1 cellular context compared by ENCODE assay signal in genomic region chr5:132410451-132411381, GRCh38.
TF ChIP-seq lines count a peak whose summit lies in the region.

No MANE protein-coding gene starts in this region.

TF ChIP-seq in HepG2, 621 proteins besides CTCF, POLR2A, EP300 and RAD21 (continued from another document and continues in another):
- TF ChIP-seq SNAPC4 (CRISPR knock-in tag; IDR thresholded peaks at IDR 0.05) (no peak), ZNF513 (CRISPR knock-in tag; conservative IDR thresholded peaks at IDR 0.05) (no peak), NFRKB (IDR thresholded peaks at IDR 0.05) (no peak), ESRRA (CRISPR knock-in tag; IDR thresholded peaks at IDR 0.05; ENCODE audit: low read depth) (0 out of 2 replicates have a peak, but pooled peaks have one; percentile 38), ZNF44 (CRISPR knock-in tag; IDR thresholded peaks at IDR 0.05) (no peak), GTF2F1 (IDR thresholded peaks at IDR 0.05; ENCODE audit: low read length) (no peak), ZNF530 (CRISPR knock-in tag; IDR thresholded peaks at IDR 0.05; ENCODE audit: low read depth) (no peak), SETDB1 (CRISPR knock-in tag; IDR thresholded peaks at IDR 0.05; ENCODE audit: borderline replicate concordance) (no peak), PPARG (CRISPR knock-in tag; conservative IDR thresholded peaks at IDR 0.05) (0 out of 2 replicates have a peak, but pooled peaks have one; percentile 39), ZNF10 (CRISPR knock-in tag; IDR thresholded peaks at IDR 0.05; ENCODE audit: borderline replicate concordance, low read depth) (no peak), ZNF567 (CRISPR knock-in tag; IDR thresholded peaks at IDR 0.05; ENCODE audit: borderline replicate concordance) (no peak), RNF2 (conservative IDR thresholded peaks at IDR 0.05; ENCODE audit: low read depth) (peak; percentile 69; the same call in 1 of the 2 replicates), THAP11 (CRISPR knock-in tag; IDR thresholded peaks at IDR 0.05) (peak; percentile 59; the same call in 1 of the 2 replicates), ZNF580 (CRISPR knock-in tag; IDR thresholded peaks at IDR 0.05; ENCODE audit: borderline replicate concordance, low read depth) (peak; percentile 43; the same call in 1 of the 2 replicates), EZH2 (conservative IDR thresholded peaks at IDR 0.05; ENCODE audit: low read depth, low read length) (no peak), IKZF1 (IDR thresholded peaks at IDR 0.05) (no peak), SMC3 (IDR thresholded peaks at IDR 0.05; ENCODE audit: low read length) (peak; percentile 29; the same call in 1 of the 2 replicates), ZNF383 (CRISPR knock-in tag; IDR thresholded peaks at IDR 0.05; ENCODE audit: borderline replicate concordance) (no peak), MBD4 (IDR thresholded peaks at IDR 0.05; ENCODE audit: borderline replicate concordance, low read length) (no peak), ZNF614 (CRISPR knock-in tag; IDR thresholded peaks at IDR 0.05; ENCODE audit: borderline replicate concordance) (no peak), TSC22D2 (CRISPR knock-in tag; IDR thresholded peaks at IDR 0.05; ENCODE audit: borderline replicate concordance) (no peak), ZZZ3 (CRISPR knock-in tag; IDR thresholded peaks at IDR 0.05; ENCODE audit: borderline replicate concordance) (no peak), U2AF2 (IDR thresholded peaks at IDR 0.05; ENCODE audit: low read depth, low read length) (no peak), RBAK (CRISPR knock-in tag; IDR thresholded peaks at IDR 0.05) (no peak), RFXANK (CRISPR knock-in tag; IDR thresholded peaks at IDR 0.05) (no peak), ZNF547 (CRISPR knock-in tag; IDR thresholded peaks at IDR 0.05) (0 out of 2 replicates have a peak, but pooled peaks have one; percentile 53), NAIF1 (CRISPR knock-in tag; IDR thresholded peaks at IDR 0.05; ENCODE audit: borderline replicate concordance) (no peak), ZNF142 (CRISPR knock-in tag; IDR thresholded peaks at IDR 0.05) (peak; percentile 86; the same call in 1 of the 2 replicates), ZNF83 (CRISPR knock-in tag; IDR thresholded peaks at IDR 0.05; ENCODE audit: borderline replicate concordance) (0 out of 2 replicates have a peak, but pooled peaks have one; percentile 58), ZNF790 (CRISPR knock-in tag; IDR thresholded peaks at IDR 0.05; ENCODE audit: borderline replicate concordance) (no peak), STAG1 (CRISPR knock-in tag; IDR thresholded peaks at IDR 0.05) (peak; percentile 51), ZNF777 (CRISPR knock-in tag; IDR thresholded peaks at IDR 0.05) (peak; percentile 61; the same call in 1 of the 2 replicates), ZNF180 (CRISPR knock-in tag; IDR thresholded peaks at IDR 0.05; ENCODE audit: borderline replicate concordance, low read depth) (no peak), TCF7L2 (IDR thresholded peaks at IDR 0.05; ENCODE audit: low read depth, low read length) (no peak), EHMT2 (IDR thresholded peaks at IDR 0.05; ENCODE audit: borderline replicate concordance, low read depth, low read length) (no peak), SNRNP70 (IDR thresholded peaks at IDR 0.05; ENCODE audit: low read depth, low read length) (no peak), DNMT3B (CRISPR knock-in tag; conservative IDR thresholded peaks at IDR 0.05) (no peak), ZNF781 (CRISPR knock-in tag; IDR thresholded peaks at IDR 0.05; ENCODE audit: borderline replicate concordance, not compliant biosample characterization) (no peak), HOXA3 (CRISPR knock-in tag; IDR thresholded peaks at IDR 0.05) (peak; percentile 32; the same call in 1 of the 2 replicates), DPF2 (CRISPR knock-in tag; IDR thresholded peaks at IDR 0.05; ENCODE audit: borderline replicate concordance, low read depth) (no peak), FIP1L1 (IDR thresholded peaks at IDR 0.05; ENCODE audit: borderline replicate concordance, insufficient read depth, low read depth, low read length) (no peak), ARID2 (CRISPR knock-in tag; IDR thresholded peaks at IDR 0.05; ENCODE audit: borderline replicate concordance) (peak; percentile 52; the same call in 1 of the 2 replicates), ZNF121 (CRISPR knock-in tag; IDR thresholded peaks at IDR 0.05) (no peak), TRIM24 (CRISPR knock-in tag; IDR thresholded peaks at IDR 0.05) (no peak), ZBTB3 (CRISPR knock-in tag; IDR thresholded peaks at IDR 0.05; ENCODE audit: borderline replicate concordance, low read depth) (0 out of 2 replicates have a peak, but pooled peaks have one; percentile 32), ZNF644 (CRISPR knock-in tag; IDR thresholded peaks at IDR 0.05; ENCODE audit: low read depth) (0 out of 2 replicates have a peak, but pooled peaks have one; percentile 16), NR2C2 (CRISPR knock-in tag; IDR thresholded peaks at IDR 0.05; ENCODE audit: borderline replicate concordance) (peak; percentile 93)
- TF ChIP-seq, protein P1, sequence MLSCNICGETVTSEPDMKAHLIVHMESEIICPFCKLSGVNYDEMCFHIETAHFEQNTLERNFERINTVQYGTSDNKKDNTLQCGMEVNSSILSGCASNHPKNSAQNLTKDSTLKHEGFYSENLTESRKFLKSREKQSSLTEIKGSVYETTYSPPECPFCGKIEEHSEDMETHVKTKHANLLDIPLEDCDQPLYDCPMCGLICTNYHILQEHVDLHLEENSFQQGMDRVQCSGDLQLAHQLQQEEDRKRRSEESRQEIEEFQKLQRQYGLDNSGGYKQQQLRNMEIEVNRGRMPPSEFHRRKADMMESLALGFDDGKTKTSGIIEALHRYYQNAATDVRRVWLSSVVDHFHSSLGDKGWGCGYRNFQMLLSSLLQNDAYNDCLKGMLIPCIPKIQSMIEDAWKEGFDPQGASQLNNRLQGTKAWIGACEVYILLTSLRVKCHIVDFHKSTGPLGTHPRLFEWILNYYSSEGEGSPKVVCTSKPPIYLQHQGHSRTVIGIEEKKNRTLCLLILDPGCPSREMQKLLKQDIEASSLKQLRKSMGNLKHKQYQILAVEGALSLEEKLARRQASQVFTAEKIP (CRISPR knock-in tag; IDR thresholded peaks at IDR 0.05; ENCODE audit: borderline replicate concordance) = no peak
- TF ChIP-seq, protein P2, sequence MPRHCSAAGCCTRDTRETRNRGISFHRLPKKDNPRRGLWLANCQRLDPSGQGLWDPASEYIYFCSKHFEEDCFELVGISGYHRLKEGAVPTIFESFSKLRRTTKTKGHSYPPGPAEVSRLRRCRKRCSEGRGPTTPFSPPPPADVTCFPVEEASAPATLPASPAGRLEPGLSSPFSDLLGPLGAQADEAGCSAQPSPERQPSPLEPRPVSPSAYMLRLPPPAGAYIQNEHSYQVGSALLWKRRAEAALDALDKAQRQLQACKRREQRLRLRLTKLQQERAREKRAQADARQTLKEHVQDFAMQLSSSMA (CRISPR knock-in tag; IDR thresholded peaks at IDR 0.05) = peak; percentile 91
- TF ChIP-seq, protein P3, sequence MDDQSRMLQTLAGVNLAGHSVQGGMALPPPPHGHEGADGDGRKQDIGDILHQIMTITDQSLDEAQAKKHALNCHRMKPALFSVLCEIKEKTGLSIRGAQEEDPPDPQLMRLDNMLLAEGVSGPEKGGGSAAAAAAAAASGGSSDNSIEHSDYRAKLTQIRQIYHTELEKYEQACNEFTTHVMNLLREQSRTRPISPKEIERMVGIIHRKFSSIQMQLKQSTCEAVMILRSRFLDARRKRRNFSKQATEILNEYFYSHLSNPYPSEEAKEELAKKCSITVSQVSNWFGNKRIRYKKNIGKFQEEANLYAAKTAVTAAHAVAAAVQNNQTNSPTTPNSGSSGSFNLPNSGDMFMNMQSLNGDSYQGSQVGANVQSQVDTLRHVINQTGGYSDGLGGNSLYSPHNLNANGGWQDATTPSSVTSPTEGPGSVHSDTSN (CRISPR knock-in tag; IDR thresholded peaks at IDR 0.05; ENCODE audit: borderline replicate concordance) = 0 out of 2 replicates have a peak, but pooled peaks have one; percentile 21
